10 cellular contexts compared by ENCODE assay signal in the genomic region with DNA sequence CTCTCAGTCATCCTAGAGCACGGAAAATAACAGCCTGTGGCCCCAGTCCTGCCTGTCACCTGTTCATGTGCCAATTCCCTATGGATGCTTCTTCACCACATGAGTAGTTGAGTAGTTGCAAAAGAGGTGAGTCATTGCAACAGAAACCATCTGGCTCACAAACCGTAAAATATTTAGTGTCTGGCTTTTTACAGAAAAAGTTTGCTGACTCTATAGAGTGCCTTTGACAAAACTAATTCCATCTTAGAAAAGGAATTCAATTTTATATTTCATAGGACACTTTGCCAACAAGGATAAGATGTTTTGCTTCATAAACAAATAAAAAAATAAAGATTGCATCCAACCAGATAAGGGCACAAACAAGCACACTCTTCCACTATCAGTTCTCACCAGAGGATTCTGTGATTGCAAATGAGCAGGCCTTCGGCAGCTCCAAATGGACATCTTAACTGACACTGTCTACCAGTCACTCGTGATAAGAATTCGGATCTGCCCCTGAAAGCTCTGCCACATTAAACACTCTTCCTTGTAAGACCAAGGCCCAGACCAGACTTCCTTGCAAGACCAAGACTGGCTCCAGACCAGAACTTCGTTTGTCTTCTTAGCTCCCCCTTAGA.
DNase-seq lines count a peak whose midpoint lies in the region; FAIRE-seq lines count a peak whose summit lies in the region.
"Had no signal": no experiment of that assay in that cellular context is flagged by ENCODE, and none has a peak within 500 bp of the region (broad histone marks: within the 10 kb centered on the region; RNA-seq: fewer than 3 reads in every experiment).

No MANE protein-coding gene starts in this region.

- POLR2A ChIA-PET in CD4-positive, alpha-beta memory T cell (lab: Charles Lee; ENCODE audit: partially characterized antibody): no interaction called here

- no peaks in the 10 kb centered on the region for H3K36me3 ChIP-seq in CD4-positive, alpha-beta memory T cell (ENCODE audit: insufficient read depth, low read length)
- no peaks in the 10 kb centered on the region for H3K36me3 ChIP-seq in small intestine (ENCODE audit: control insufficient read depth in 2 of 2, insufficient read depth in 2 of 2, low read length in 2 of 2)

- no peaks in the 10 kb centered on the region for H3K27me3 ChIP-seq in CD4-positive, alpha-beta memory T cell (ENCODE audit: insufficient read depth, low read length)
- no peaks in the 10 kb centered on the region for H3K27me3 ChIP-seq in small intestine (ENCODE audit: control insufficient read depth in 2 of 2, insufficient read depth in 2 of 2, low read length in 2 of 2)

- no peak overlapping the region for H3K27ac Mint-ChIP-seq in CD4-positive, alpha-beta memory T cell

- no peaks in the 10 kb centered on the region for H3K4me1 Mint-ChIP-seq in CD4-positive, alpha-beta memory T cell

- H3K4me3 ChIP-seq in CD4-positive, alpha-beta memory T cell (ENCODE audit: low read length in 2 of 2): no peak overlapping the region
- H3K4me3 ChIP-seq in small intestine (ENCODE audit: low read depth in 1 of 2, low read length in 2 of 2): no peak overlapping the region

- no peaks in the 10 kb centered on the region for H3K36me3 Mint-ChIP-seq in CD4-positive, alpha-beta memory T cell

- intact Hi-C loops in CD4-positive, alpha-beta memory T cell (cut with micrococcal nuclease): no loop called here

- H3K27me3 Mint-ChIP-seq in CD4-positive, alpha-beta memory T cell: no peaks in the 10 kb centered on the region

- H3K4me3 Mint-ChIP-seq in CD4-positive, alpha-beta memory T cell: no peak overlapping the region

- DNase-seq in DMS153 treated with DMSO at 0.1 percent for 48 hours (lab: John Stamatoyannopoulos, UW; ENCODE audit: unreplicated experiment) (peak; percentile 29), NCI-H1694 (lab: John Stamatoyannopoulos, UW) (peak; percentile 92), astrocyte of the hippocampus (ENCODE audit: low read depth, low spot score) (peak; percentile 85), myocyte (ENCODE audit: low read depth) (peak; percentile 99), globus pallidus (ENCODE audit: low spot score) (no peak), 8988T (no peak), small intestine (no peak)
- no peak for DNase-seq in CD4-positive, alpha-beta memory T cell
- DNase-seq: activated naive CD4-positive, alpha-beta T cell treated with Interleukin-2 at 50 U/mL for 16 hours; NCI-H146 had no signal

- no peak overlapping the region for H3K27ac ChIP-seq in CD4-positive, alpha-beta memory T cell (ENCODE audit: low read depth, low read length)
- no peak overlapping the region for H3K27ac ChIP-seq in small intestine (ENCODE audit: low read depth in 1 of 2, low read length in 1 of 2)

- no peak for FAIRE-seq in small intestine (lab: Jason Lieb, UNC)

- CTCF ChIA-PET in CD4-positive, alpha-beta memory T cell (lab: Charles Lee; ENCODE audit: partially characterized antibody): no interaction called here

- no peaks in the 10 kb centered on the region for H3K9me3 ChIP-seq in CD4-positive, alpha-beta memory T cell (ENCODE audit: control insufficient read depth in 1 of 2, low read length in 2 of 2)
- H3K9me3 ChIP-seq in small intestine (ENCODE audit: control insufficient read depth, low read depth): no peaks in the 10 kb centered on the region

- H3K9me3 Mint-ChIP-seq in CD4-positive, alpha-beta memory T cell: peaks cover 2 to 19% (median 7%) of the 10 kb centered on the region in 8 donors

- no peaks in the 10 kb centered on the region for H3K4me1 ChIP-seq in CD4-positive, alpha-beta memory T cell (ENCODE audit: insufficient read depth, low read length)
- H3K4me1 ChIP-seq in small intestine (ENCODE audit: control insufficient read depth in 2 of 2, insufficient read depth in 1 of 2, low read depth in 1 of 2, low read length in 1 of 2): no peaks in the 10 kb centered on the region

- WGBS in small intestine, 3 donors: 76 to 83% (median 80%) methylated on average over 6 of the region's 6 CpGs

Comparison
In these comparisons a context has a peak if more than half of its experiments do, and no peak if none do; other contexts are left out.
1. DNase-seq: peak in DMS153 treated with DMSO at 0.1 percent for 48 hours (single experiment), NCI-H1694 (single experiment), astrocyte of the hippocampus (single experiment) and myocyte (single experiment); none in globus pallidus (single experiment), 8988T (single experiment), CD4-positive, alpha-beta memory T cell (0 of 5) and small intestine (single experiment).